ENCODE assay signal across 1 cellular context in the genomic region with DNA sequence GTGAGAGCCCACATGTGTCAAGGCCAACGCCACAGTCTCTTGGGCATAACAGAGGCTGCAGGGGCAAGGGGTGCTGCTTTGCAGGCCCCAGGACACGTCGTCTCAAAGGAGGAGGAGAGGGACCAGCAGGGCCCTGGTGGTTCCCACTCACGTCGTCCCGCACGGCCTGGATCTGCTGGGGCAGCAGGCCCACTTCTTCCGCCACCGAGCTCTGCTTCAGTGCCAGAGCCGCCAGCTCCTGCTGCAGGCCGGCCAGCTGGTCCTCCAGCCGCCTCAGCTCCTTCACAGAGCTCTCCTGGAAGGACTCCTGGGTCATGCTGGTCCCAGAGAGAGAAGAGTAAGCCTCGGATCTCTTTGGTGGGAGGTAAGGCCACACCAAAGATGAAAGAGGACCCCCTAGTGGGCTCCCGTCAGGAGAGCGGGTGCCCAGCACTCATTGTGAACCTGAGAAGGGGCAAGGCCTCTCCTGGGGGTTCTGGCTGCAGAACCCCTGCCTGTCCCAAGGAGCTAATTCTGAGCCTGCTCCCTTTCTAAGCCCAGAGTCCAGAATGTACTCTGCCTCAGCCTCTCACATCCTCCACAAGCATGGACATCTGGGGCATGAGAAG.
TF ChIP-seq lines count a peak whose summit lies in the region.

No MANE protein-coding gene starts in this region.

TF ChIP-seq in HepG2, 621 proteins besides CTCF, POLR2A, EP300 and RAD21:
- TF ChIP-seq JUN (CRISPR knock-in tag; IDR thresholded peaks at IDR 0.05) (no peak), POLR2AphosphoS2 (IDR thresholded peaks at IDR 0.05; ENCODE audit: low read depth, low read length) (0 out of 2 replicates have a peak, but pooled peaks have one; percentile 19), AGO1 (IDR thresholded peaks at IDR 0.05; ENCODE audit: low read depth, low read length, poor library complexity, severe bottlenecking) (peak; percentile 62), SNAPC2 (CRISPR knock-in tag; IDR thresholded peaks at IDR 0.05) (no peak), ZNF549 (CRISPR knock-in tag; IDR thresholded peaks at IDR 0.05) (no peak), AGO2 (optimal IDR thresholded peaks at IDR 0.05; ENCODE audit: low read depth, low read length) (peak; percentile 49), SUZ12 (IDR thresholded peaks at IDR 0.05; ENCODE audit: low read depth, low read length) (no peak), ZFP62 (CRISPR knock-in tag; IDR thresholded peaks at IDR 0.05) (no peak)
